In the genomic region with DNA sequence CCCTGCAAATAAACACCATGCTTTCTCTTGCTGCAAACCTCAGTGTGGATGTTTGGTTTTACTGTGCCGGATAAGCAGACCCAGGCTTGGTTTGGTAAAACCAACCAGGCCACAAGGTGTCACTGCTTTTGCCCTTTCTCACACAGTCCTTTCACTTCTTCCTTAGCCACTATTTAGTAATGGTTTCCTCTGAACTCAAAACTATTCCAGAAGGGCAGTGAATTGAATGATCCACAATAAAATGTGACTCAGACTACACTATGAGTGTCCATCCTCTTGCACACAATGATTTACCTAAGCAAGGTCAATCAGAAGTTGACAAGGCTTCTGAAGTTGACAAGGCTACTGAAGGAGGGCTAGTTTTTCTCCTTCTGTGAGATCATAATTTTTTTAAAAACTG, we compare ENCODE assay signal across 9 cellular contexts.
DNase-seq lines count a peak whose midpoint lies in the region; ATAC-seq, FAIRE-seq and TF ChIP-seq lines count a peak whose summit lies in the region.
"Had no signal": no experiment of that assay in that cellular context is flagged by ENCODE, and none has a peak within 500 bp of the region (broad histone marks: within the 10 kb centered on the region; RNA-seq: fewer than 3 reads in every experiment).

No MANE protein-coding gene starts in this region.

- peak overlapping the region; percentile 97 for H2BK12ac ChIP-seq in H1 (ENCODE audit: low read depth, low read length)

- WGBS in H1 (ENCODE audit: extremely low coverage in 1 of 2, insufficient coverage in 1 of 2, insufficient read length in 1 of 2, insufficient replicate concordance in 2 of 2, low coverage in 1 of 2, low lambda C conversion rate in 2 of 2, missing lambda C conversion rate in 1 of 2), 2 experiments = 78% methylated on average over 1 of the region's 1 CpG; no CpG with 5 or more reads in 1 of the 2 experiments

- H3K36me3 ChIP-seq in Karpas-422 (ENCODE audit: insufficient read depth, low read length) = no peaks in the 10 kb centered on the region
- H3K36me3 ChIP-seq in H1 (ENCODE audit: control insufficient read depth in 2 of 4, insufficient read depth in 4 of 4, low read length in 3 of 4) = no peaks in the 10 kb centered on the region
- H3K36me3 ChIP-seq in parathyroid adenoma (ENCODE audit: control insufficient read depth, insufficient read depth, low read length) = no peaks in the 10 kb centered on the region

- TF ChIP-seq EP300 in H1 (IDR thresholded peaks at IDR 0.05; ENCODE audit: borderline replicate concordance in 1 of 2, low read depth in 2 of 2, low read length in 2 of 2) = no peak

- H2BK15ac ChIP-seq in H1 (ENCODE audit: low read length) = no peak overlapping the region

- H3K4me2 ChIP-seq in Karpas-422 (ENCODE audit: low read depth, low read length, poor library complexity, severe bottlenecking) (no peak overlapping the region), H1 (ENCODE audit: insufficient read depth in 1 of 2, low read depth in 2 of 2, low read length in 2 of 2) (no peak overlapping the region), parathyroid adenoma (ENCODE audit: low read length) (no peak overlapping the region)

- peak; percentile 84 for FAIRE-seq in H1 (lab: Jason Lieb, UNC)

- POLR2A ChIA-PET in H1 (lab: Charles Lee; ENCODE audit: partially characterized antibody) = no interaction called here

- H2BK20ac ChIP-seq in H1 (ENCODE audit: low read length) = peak overlapping the region; percentile 87

- H3K4me1 ChIP-seq in Karpas-422 (ENCODE audit: low read length) (no peaks in the 10 kb centered on the region), H1 (replicated peaks in 1 of 4; ENCODE audit: control insufficient read depth in 3 of 4, insufficient read depth in 4 of 4, low read length in 3 of 4) (peaks cover 0 to 20% (median 20%) of the 10 kb centered on the region in 4 experiments; a peak in 4 of 7 replicates), parathyroid adenoma (peaks cover 14% of the 10 kb centered on the region)

- H3K9me3 ChIP-seq in Karpas-422 (ENCODE audit: low read length) (no peaks in the 10 kb centered on the region), H1 (ENCODE audit: insufficient read depth in 2 of 2, low read depth in 1 of 2, low read length in 1 of 2) (peaks cover 0 to 4% of the 10 kb centered on the region in 2 experiments; a peak in 1 of 4 replicates), parathyroid adenoma (ENCODE audit: control insufficient read depth, low read length) (no peaks in the 10 kb centered on the region)

- H3K9ac ChIP-seq in Karpas-422 (ENCODE audit: low read length) (no peak overlapping the region), H1 (replicated peaks in 1 of 4; ENCODE audit: extremely low read depth in 1 of 4, low read depth in 3 of 4, low read length in 3 of 4) (no peak overlapping the region), parathyroid adenoma (no peak overlapping the region)

- H2BK120ac ChIP-seq in H1 (replicated peaks; ENCODE audit: low read depth, low read length) = peak overlapping the region; percentile 100

- peaks cover 2% of the 10 kb centered on the region for H3K27me3 Mint-ChIP-seq in activated T-cell treated with anti-CD3 and anti-CD28 coated beads, Interleukin-2, amount 50 U/mL, for 4 hours (ENCODE audit: low read depth)

- H4K20me1 ChIP-seq in Karpas-422 (ENCODE audit: insufficient read depth, low read depth, low read length) = no peaks in the 10 kb centered on the region
- H4K20me1 ChIP-seq in H1 (replicated peaks in 1 of 2; ENCODE audit: control insufficient read depth in 1 of 2, insufficient read depth in 2 of 2, low read length in 2 of 2) = no peaks in the 10 kb centered on the region

- no peaks in the 10 kb centered on the region for H3K36me3 Mint-ChIP-seq in activated T-cell treated with anti-CD3 and anti-CD28 coated beads, Interleukin-2, amount 50 U/mL, for 4 hours (ENCODE audit: insufficient read depth)

- no peaks in the 10 kb centered on the region for H3K23me2 ChIP-seq in H1 (ENCODE audit: low read depth, low read length)

- in situ Hi-C loops in GM13976 (cut with MboI; ENCODE audit: low sequenced_read_pairs, unreplicated experiment) = no loop called here

- TF ChIP-seq CTCF in GM13976 (IDR thresholded peaks at IDR 0.05; ENCODE audit: borderline replicate concordance, control extremely low read depth, extremely low read depth, insufficient read depth, missing control alignments) (no peak), H1 (IDR thresholded peaks at IDR 0.05; ENCODE audit: control extremely low read depth in 1 of 3, insufficient read depth in 1 of 3, low read depth in 1 of 3, low read length in 3 of 3) (peak; percentile 32 to 69 (median 47)), parathyroid adenoma (IDR thresholded peaks at IDR 0.05) (peak; percentile 54)

- DNase-seq in GM13976 (ENCODE audit: low spot score) (peak; percentile 9), Karpas-422 (peak; percentile 61), H1 (ENCODE audit: low read depth in 1 of 2, low spot score in 2 of 2) (no peak), NCI-H2196 (lab: John Stamatoyannopoulos, UW; ENCODE audit: unreplicated experiment) (no peak), NCI-H1436 treated with DMSO at 0.1 percent for 48 hours (lab: John Stamatoyannopoulos, UW) (no peak), UCSD-AML1 (lab: John Stamatoyannopoulos, UW; ENCODE audit: unreplicated experiment) (no peak)
- DNase-seq in activated T-cell treated with anti-CD3 and anti-CD28 coated beads, Interleukin-2, amount 50 U/mL, for 4 hours = no peak
- DNase-seq: NCI-H146 had no signal

- peak overlapping the region; percentile 88 for H3K18ac ChIP-seq in H1 (ENCODE audit: extremely low read depth, low read length)

- H3K27ac ChIP-seq in Karpas-422 (ENCODE audit: low read length) = no peak overlapping the region
- no peak overlapping the region for H3K27ac ChIP-seq in H1 (ENCODE audit: low read depth, low read length)
- peak overlapping the region; percentile 6 for H3K27ac ChIP-seq in parathyroid adenoma

- no peaks in the 10 kb centered on the region for H3K4me1 Mint-ChIP-seq in activated T-cell treated with anti-CD3 and anti-CD28 coated beads, Interleukin-2, amount 50 U/mL, for 4 hours (ENCODE audit: low read depth)

- no peak overlapping the region for H3K56ac ChIP-seq in H1 (replicated peaks; ENCODE audit: insufficient read length, low read depth, low read length)

- no peak overlapping the region for H3K14ac ChIP-seq in H1 (ENCODE audit: insufficient read length)

- TF ChIP-seq POLR2A in H1 (IDR thresholded peaks at IDR 0.05; ENCODE audit: control extremely low read depth in 1 of 2, low read depth in 2 of 2, low read length in 2 of 2) = no peak

- H3K79me1 ChIP-seq in H1 (ENCODE audit: low read depth, low read length) = no peaks in the 10 kb centered on the region

- no peaks in the 10 kb centered on the region for H3K27me3 ChIP-seq in Karpas-422 (ENCODE audit: low read length)
- no peaks in the 10 kb centered on the region for H3K27me3 ChIP-seq in H1 (replicated peaks in 1 of 4; ENCODE audit: control insufficient read depth in 3 of 4, extremely low read depth in 1 of 4, insufficient read depth in 3 of 4, low read length in 3 of 4)
- no peaks in the 10 kb centered on the region for H3K27me3 ChIP-seq in parathyroid adenoma (ENCODE audit: control insufficient read depth, insufficient read depth, low read length)

- H3K9me2 ChIP-seq in Karpas-422 (replicated peaks; ENCODE audit: insufficient read depth, low read length) = no peaks in the 10 kb centered on the region

- no peaks in the 10 kb centered on the region for H3K9me3 Mint-ChIP-seq in activated T-cell treated with anti-CD3 and anti-CD28 coated beads, Interleukin-2, amount 50 U/mL, for 4 hours

- H3K4me3 ChIP-seq in Karpas-422 (ENCODE audit: low read length) (no peak overlapping the region), H1 (ENCODE audit: extremely low read depth in 1 of 4, insufficient read depth in 2 of 4, low read depth in 3 of 4, low read length in 4 of 4) (no peak overlapping the region), parathyroid adenoma (ENCODE audit: low read depth, low read length) (no peak overlapping the region)

- no peak for ATAC-seq in activated T-cell treated with anti-CD3 and anti-CD28 coated beads, Interleukin-2, amount 50 U/mL, for 4 hours

- peak overlapping the region; percentile 79; the same call in 1 of the 2 replicates for H2AK5ac ChIP-seq in H1 (ENCODE audit: low read depth, low read length)

- CTCF ChIA-PET in H1 (lab: Charles Lee; ENCODE audit: partially characterized antibody) = interaction anchor here (0.6 to 2.3 kb wide), 2 partner anchors 240 to 977 kb away, joined by 3 to 9 read pairs; no protein-coding TSS in a partner anchor

- H4K8ac ChIP-seq in H1 (ENCODE audit: extremely low read depth, insufficient read depth, low read length) = no peak overlapping the region

- H4K91ac ChIP-seq in H1 (replicated peaks; ENCODE audit: insufficient read length, low read length) = peak overlapping the region; percentile 85

- TF ChIP-seq RAD21 in H1 (IDR thresholded peaks at IDR 0.05 in 1 of 2, conservative IDR thresholded peaks at IDR 0.05 in 1 of 2; ENCODE audit: low read depth in 2 of 2, low read length in 2 of 2) = peak; percentile 70 to 77

- no peaks in the 10 kb centered on the region for H3K79me2 ChIP-seq in Karpas-422 (ENCODE audit: low read length)
- H3K79me2 ChIP-seq in H1 (ENCODE audit: control insufficient read depth in 1 of 2, insufficient read depth in 2 of 2, low read length in 2 of 2) = no peaks in the 10 kb centered on the region
- H3K79me2 ChIP-seq in parathyroid adenoma = no peaks in the 10 kb centered on the region

- no peak overlapping the region for H3K4me3 Mint-ChIP-seq in activated T-cell treated with anti-CD3 and anti-CD28 coated beads, Interleukin-2, amount 50 U/mL, for 4 hours

- no peak overlapping the region for H2AFZ ChIP-seq in Karpas-422 (ENCODE audit: low read length)
- no peak overlapping the region for H2AFZ ChIP-seq in H1 (ENCODE audit: low read length)
- peak overlapping the region; percentile 34 for H2AFZ ChIP-seq in parathyroid adenoma

- H3K23ac ChIP-seq in H1 (ENCODE audit: insufficient read length) = no peak overlapping the region

- H4K5ac ChIP-seq in H1 (ENCODE audit: insufficient read length, low read depth, low read length) = peak overlapping the region; percentile 18

- H2BK5ac ChIP-seq in H1 (ENCODE audit: low read depth, low read length) = peak overlapping the region; percentile 89; the same call in 1 of the 2 replicates

- H3K4ac ChIP-seq in H1 (replicated peaks; ENCODE audit: insufficient read length, low read depth, low read length) = peak overlapping the region; percentile 80

TF ChIP-seq in H1, 55 proteins besides CTCF, POLR2A, EP300 and RAD21 (continues in another document):
- no peak for TF ChIP-seq CTBP2 (IDR thresholded peaks at IDR 0.05; ENCODE audit: borderline replicate concordance, insufficient read depth, insufficient read length, low read length)
- TF ChIP-seq, protein P1, sequence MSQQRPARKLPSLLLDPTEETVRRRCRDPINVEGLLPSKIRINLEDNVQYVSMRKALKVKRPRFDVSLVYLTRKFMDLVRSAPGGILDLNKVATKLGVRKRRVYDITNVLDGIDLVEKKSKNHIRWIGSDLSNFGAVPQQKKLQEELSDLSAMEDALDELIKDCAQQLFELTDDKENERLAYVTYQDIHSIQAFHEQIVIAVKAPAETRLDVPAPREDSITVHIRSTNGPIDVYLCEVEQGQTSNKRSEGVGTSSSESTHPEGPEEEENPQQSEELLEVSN (IDR thresholded peaks at IDR 0.05) = no peak

Comparison
In these comparisons a context has a peak if more than half of its experiments do, and no peak if none do; other contexts are left out.
1. DNase-seq: peak in GM13976 (single experiment) and Karpas-422 (single experiment); none in H1 (0 of 2), NCI-H2196 (single experiment), NCI-H1436 treated with DMSO at 0.1 percent for 48 hours (single experiment), activated T-cell treated with anti-CD3 and anti-CD28 coated beads, Interleukin-2, amount 50 U/mL, for 4 hours (single experiment) and UCSD-AML1 (single experiment).